ENCODE assay signal across 13 cellular contexts in genomic region chr1:151976868-151977267, GRCh38. TPM values are rescaled to one million over a fixed set of nuclear protein-coding genes. Genes with fewer than 3 reads are reported as not detected.
DNase-seq lines count a peak whose midpoint lies in the region; ATAC-seq, FAIRE-seq and TF ChIP-seq lines count a peak whose summit lies in the region.
"Had no signal": no experiment of that assay in that cellular context is flagged by ENCODE, and none has a peak within 500 bp of the region (broad histone marks: within the 10 kb centered on the region; RNA-seq: fewer than 3 reads in every experiment).

No MANE protein-coding gene starts in this region.

- no peaks in the 10 kb centered on the region for H3K9me3 Mint-ChIP-seq in nephron
- no peaks in the 10 kb centered on the region for H3K9me3 Mint-ChIP-seq in activated CD8-positive, alpha-beta memory T cell treated with anti-CD3 and anti-CD28 coated beads, Interleukin-2, amount 10 ng/mL, durations not matched to agents 7 days and 5 days (ENCODE audit: low read depth)
- H3K9me3 Mint-ChIP-seq: WTC11 had no signal

- TF ChIP-seq POLR2A in erythroblast (IDR thresholded peaks at IDR 0.05; ENCODE audit: low read length) (no peak), vagina (IDR thresholded peaks at IDR 0.05) (no peak)

- no peak overlapping the region for H3K4me3 Mint-ChIP-seq in nephron
- no peak overlapping the region for H3K4me3 Mint-ChIP-seq in activated CD8-positive, alpha-beta memory T cell treated with anti-CD3 and anti-CD28 coated beads, Interleukin-2, amount 10 ng/mL, durations not matched to agents 7 days and 5 days
- H3K4me3 Mint-ChIP-seq: WTC11 had no signal

- intact Hi-C loops in vagina (cut with DNase I) (no loop called here), pancreas (cut with DNase I) (no loop called here)

- no peaks in the 10 kb centered on the region for H3K9me3 ChIP-seq in vagina
- H3K9me3 ChIP-seq in pancreas, result no peaks in the 10 kb centered on the region

- CTCF ChIA-PET in activated CD8-positive, alpha-beta memory T cell treated with anti-CD3 and anti-CD28 coated beads, Interleukin-2, amount 10 ng/mL, durations not matched to agents 7 days and 5 days (lab: Charles Lee), result interaction anchor here (0.8 to 3.8 kb wide), 8 partner anchors 9 to 72 kb away, joined by 3 to 24 read pairs (median 4); partner anchors contain the start of gene S100A10

- ATAC-seq in activated CD8-positive, alpha-beta memory T cell treated with anti-CD3 and anti-CD28 coated beads, Interleukin-2, amount 10 ng/mL, durations not matched to agents 7 days and 5 days, result no peak
- ATAC-seq in pancreas, result no peak
- ATAC-seq: WTC11 had no signal

- FAIRE-seq in RCC 7860 (lab: Jason Lieb, UNC) (peak; percentile 87), pancreas (lab: Jason Lieb, UNC) (no peak)

- 82 to 84% methylated on average over 3 of the region's 3 CpGs for WGBS in pancreas, 2 donors

- no peak overlapping the region for H3K4me3 ChIP-seq in vagina
- H3K4me3 ChIP-seq in pancreas, result no peak overlapping the region

- H3K27ac ChIP-seq in vagina (no peak overlapping the region), pancreas (no peak overlapping the region)

- H3K36me3 ChIP-seq in vagina (peaks cover 0 to 4% of the 10 kb centered on the region in 2 donors), pancreas (no peaks in the 10 kb centered on the region)

- H3K27me3 ChIP-seq in vagina, result no peaks in the 10 kb centered on the region
- H3K27me3 ChIP-seq in pancreas, result no peaks in the 10 kb centered on the region

- H3K27me3 Mint-ChIP-seq in nephron (ENCODE audit: low read depth), result peaks cover 41% of the 10 kb centered on the region
- H3K27me3 Mint-ChIP-seq in activated CD8-positive, alpha-beta memory T cell treated with anti-CD3 and anti-CD28 coated beads, Interleukin-2, amount 10 ng/mL, durations not matched to agents 7 days and 5 days, result peaks cover 17% of the 10 kb centered on the region

- DNase-seq in ELF-1 (ENCODE audit: low read depth, low spot score), result peak; percentile 68
- DNase-seq in RCC 7860 (ENCODE audit: low spot score), result peak; percentile 74
- peak; percentile 44 to 70 for DNase-seq in erythroblast (lab: John Stamatoyannopoulos, UW)
- DNase-seq in vagina (ENCODE audit: extremely low spot score in 2 of 2), result no peak
- no peak for DNase-seq in effector CD8-positive, alpha-beta T cell (lab: John Stamatoyannopoulos, UW)
- DNase-seq in activated CD8-positive, alpha-beta memory T cell treated with anti-CD3 and anti-CD28 coated beads, Interleukin-2, amount 10 ng/mL, durations not matched to agents 7 days and 5 days, result no peak
- DNase-seq in pancreas, result no peak
- DNase-seq: activated naive CD4-positive, alpha-beta T cell treated with anti-CD3 and anti-CD28 coated beads, Interleukin-2, amount 50 U/mL, for 16 hours; NCI-H2029; retina; stimulated activated CD4-positive, alpha-beta T cell treated with anti-CD3 and anti-CD28 coated beads, Interleukin-2, amount 100 ng/mL, for 48 hours had no signal

- peaks cover 60% of the 10 kb centered on the region for H3K4me1 Mint-ChIP-seq in nephron
- peaks cover 22% of the 10 kb centered on the region for H3K4me1 Mint-ChIP-seq in activated CD8-positive, alpha-beta memory T cell treated with anti-CD3 and anti-CD28 coated beads, Interleukin-2, amount 10 ng/mL, durations not matched to agents 7 days and 5 days

- TF ChIP-seq CTCF in nephron (IDR thresholded peaks at IDR 0.05; ENCODE audit: unreplicated experiment in 3 of 3) (no peak), vagina (IDR thresholded peaks at IDR 0.05) (no peak), pancreas (IDR thresholded peaks at IDR 0.05) (no peak)

- peak overlapping the region; percentile 10 to 68 (median 62) for H3K27ac Mint-ChIP-seq in nephron
- no peak overlapping the region for H3K27ac Mint-ChIP-seq in activated CD8-positive, alpha-beta memory T cell treated with anti-CD3 and anti-CD28 coated beads, Interleukin-2, amount 10 ng/mL, durations not matched to agents 7 days and 5 days
- H3K27ac Mint-ChIP-seq: WTC11 had no signal

- H3K4me1 ChIP-seq in vagina (peaks cover 31% of the 10 kb centered on the region), pancreas (peaks cover 7 to 28% (median 26%) of the 10 kb centered on the region in 3 donors)

- H3K36me3 Mint-ChIP-seq in nephron (ENCODE audit: low read depth), result peaks cover 4% of the 10 kb centered on the region
- peaks cover 19% of the 10 kb centered on the region for H3K36me3 Mint-ChIP-seq in activated CD8-positive, alpha-beta memory T cell treated with anti-CD3 and anti-CD28 coated beads, Interleukin-2, amount 10 ng/mL, durations not matched to agents 7 days and 5 days

RNA-seq across cellular contexts. Expression of gene S100A10, which starts 16.8 kb away (rescaled TPM):
- total RNA-seq in vagina (176 TPM), pancreas (100 to 1,000 TPM in 2 of 6 donors, 10 to 100 TPM in 4; 34.3 to 211 (median 74.6) TPM)
- 100 to 1,000 TPM; 333 to 424 TPM for total RNA-seq in activated CD8-positive, alpha-beta memory T cell treated with anti-CD3 and anti-CD28 coated beads, Interleukin-2, amount 10 ng/mL, durations not matched to agents 7 days and 5 days
- 100 to 1,000 TPM; 203 to 269 TPM for polyA plus RNA-seq in pancreas

RNA-seq across cellular contexts. Expression of gene S100A11, which starts 59.9 kb away (rescaled TPM):
- 559 TPM for total RNA-seq in vagina
- total RNA-seq in activated CD8-positive, alpha-beta memory T cell treated with anti-CD3 and anti-CD28 coated beads, Interleukin-2, amount 10 ng/mL, durations not matched to agents 7 days and 5 days, result 100 to 1,000 TPM; 300 to 330 TPM
- total RNA-seq in pancreas, result 100 to 1,000 TPM in 2 of 6 donors, 10 to 100 TPM in 4; 23.6 to 291 (median 61.9) TPM
- 100 to 1,000 TPM; 239 to 433 TPM for polyA plus RNA-seq in pancreas

Comparison
In these comparisons a context has a peak if more than half of its experiments do, and no peak if none do; other contexts are left out.
1. DNase-seq: peak in ELF-1 (single experiment), RCC 7860 (single experiment) and erythroblast (2 of 2); none in vagina (0 of 2), effector CD8-positive, alpha-beta T cell (single experiment), activated CD8-positive, alpha-beta memory T cell treated with anti-CD3 and anti-CD28 coated beads, Interleukin-2, amount 10 ng/mL, durations not matched to agents 7 days and 5 days (single experiment) and pancreas (0 of 6).